Comparison of ENCODE assay signal across 16 cellular contexts in genomic region chr7:28953628-28954027, GRCh38. TPM values are rescaled to one million over a fixed set of nuclear protein-coding genes. Genes with fewer than 3 reads are reported as not detected.
DNase-seq lines count a peak whose midpoint lies in the region; ATAC-seq and TF ChIP-seq lines count a peak whose summit lies in the region.
"Had no signal": no experiment of that assay in that cellular context is flagged by ENCODE, and none has a peak within 500 bp of the region (broad histone marks: within the 10 kb centered on the region; RNA-seq: fewer than 3 reads in every experiment).

No MANE protein-coding gene starts in this region.

- H3K79me2 ChIP-seq in smooth muscle cell (ENCODE audit: low read depth): no peaks in the 10 kb centered on the region

- WGBS in smooth muscle cell (ENCODE audit: low lambda C conversion rate): 14% methylated on average over 4 of the region's 4 CpGs

- TF ChIP-seq CTCF in fibroblast of pulmonary artery (IDR thresholded peaks at IDR 0.05; ENCODE audit: low read length, missing control alignments) (no peak), smooth muscle cell (IDR thresholded peaks at IDR 0.05; ENCODE audit: borderline replicate concordance, insufficient read depth, poor library complexity, severe bottlenecking) (no peak)

- peak overlapping the region; percentile 97 for H3K4me2 ChIP-seq in smooth muscle cell

- peak overlapping the region; percentile 56 for H3K27ac ChIP-seq in smooth muscle cell (ENCODE audit: low read depth)
- H3K27ac ChIP-seq: 22Rv1, prostate gland had no signal

- peaks cover 32% of the 10 kb centered on the region for H3F3A ChIP-seq in smooth muscle cell (ENCODE audit: low read depth)

- H3K27me3 ChIP-seq in smooth muscle cell (ENCODE audit: low read depth): no peaks in the 10 kb centered on the region

- H3K4me3 ChIP-seq in fibroblast of pulmonary artery (replicated peaks; ENCODE audit: low read depth, low read length) (no peak overlapping the region), smooth muscle cell (no peak overlapping the region)
- H3K4me3 ChIP-seq: prostate gland had no signal

- H3K9ac ChIP-seq in smooth muscle cell (ENCODE audit: low read depth): no peak overlapping the region

- H4K20me1 ChIP-seq in smooth muscle cell (ENCODE audit: low read depth): peaks cover 7% of the 10 kb centered on the region

- H2AFZ ChIP-seq in smooth muscle cell (ENCODE audit: low read depth): no peak overlapping the region

- peaks cover 15% of the 10 kb centered on the region for H3K4me1 ChIP-seq in smooth muscle cell (ENCODE audit: low read depth)
- H3K4me1 ChIP-seq: prostate gland had no signal

- no peaks in the 10 kb centered on the region for H3K36me3 ChIP-seq in smooth muscle cell (ENCODE audit: low read depth)
- H3K36me3 ChIP-seq: prostate gland had no signal

- DNase-seq in DMS 273 (lab: John Stamatoyannopoulos, UW; ENCODE audit: unreplicated experiment) (peak; percentile 39), DMS 273 treated with DMSO at 0.1 percent for 48 hours (lab: John Stamatoyannopoulos, UW) (no peak), SHP77 treated with DMSO at 0.1 percent for 48 hours (lab: John Stamatoyannopoulos, UW) (peak; percentile 61), fibroblast of pulmonary artery (ENCODE audit: low read depth) (peak; percentile 40), smooth muscle cell (lab: John Stamatoyannopoulos, UW; ENCODE audit: unreplicated experiment) (no peak), retina (no peak), NCI-H187 (lab: John Stamatoyannopoulos, UW) (no peak)
- DNase-seq: Calu3; effector CD8-positive, alpha-beta T cell; hippocampal formation; mesendoderm; NCI-H446 treated with DMSO at 0.1 percent for 48 hours had no signal

- no peak for ATAC-seq in HG03159 (IDR thresholded peaks at IDR 0.05; ENCODE audit: unreplicated experiment)

- no peaks in the 10 kb centered on the region for H3K9me3 ChIP-seq in smooth muscle cell (replicated peaks; ENCODE audit: low read depth)
- H3K9me3 ChIP-seq: prostate gland had no signal

RNA-seq across cellular contexts. Expression of gene TRIL, which starts 4.5 kb away (rescaled TPM):
- total RNA-seq in smooth muscle cell: 8.9 and 11.1 TPM in 2 replicates
- 4.7 and 11.0 TPM in 2 replicates for polyA plus RNA-seq in smooth muscle cell
- total RNA-seq: MCF 10A had no signal

Comparison
In these comparisons a context has a peak if more than half of its experiments do, and no peak if none do; other contexts are left out.
1. DNase-seq: peak in DMS 273 (single experiment), SHP77 treated with DMSO at 0.1 percent for 48 hours (single experiment) and fibroblast of pulmonary artery (single experiment); none in DMS 273 treated with DMSO at 0.1 percent for 48 hours (single experiment), smooth muscle cell (single experiment), retina (single experiment) and NCI-H187 (0 of 2).